7 cellular contexts compared by ENCODE assay signal in genomic region chr5:157570801-157571200, GRCh38. TPM values are rescaled to one million over a fixed set of nuclear protein-coding genes. Genes with fewer than 3 reads are reported as not detected.
DNase-seq lines count a peak whose midpoint lies in the region; ATAC-seq and TF ChIP-seq lines count a peak whose summit lies in the region.

No MANE protein-coding gene starts in this region.

- BruUV-seq in A673 (replicated peaks; lab: Mats Ljungman, UMichigan), result no TSS peak

- CTCF ChIA-PET in A673 (lab: Charles Lee), result no interaction called here

- H3K9ac ChIP-seq in rectal smooth muscle tissue (ENCODE audit: low read length), result no peak overlapping the region

- POLR2A ChIA-PET in A673 (lab: Charles Lee; ENCODE audit: low non-redundant PET), result no interaction called here

- peak overlapping the region; percentile 94 for H3K4me3 Mint-ChIP-seq in activated T-helper 2 cell treated with anti-CD3 and anti-CD28 coated beads, Interferon-gamma antibody, Interleukin-2, Interleukin-4, amounts not matched to agents 10 μg/mL and 5 μg/mL and 100 μg/mL, durations not matched to agents 14 hours and 24 hours and 36 hours (ENCODE audit: low read depth)

- H3K27me3 Mint-ChIP-seq in activated T-helper 2 cell treated with anti-CD3 and anti-CD28 coated beads, Interferon-gamma antibody, Interleukin-2, Interleukin-4, amounts not matched to agents 10 μg/mL and 5 μg/mL and 100 μg/mL, durations not matched to agents 14 hours and 24 hours and 36 hours (ENCODE audit: low read depth), result no peaks in the 10 kb centered on the region

- H3K4me1 ChIP-seq in rectal smooth muscle tissue (ENCODE audit: control insufficient read depth, insufficient read depth, low read length), result peaks cover 21% of the 10 kb centered on the region
- no peaks in the 10 kb centered on the region for H3K4me1 ChIP-seq in A673 (ENCODE audit: insufficient read depth, low read length, poor library complexity, severe bottlenecking)

- no peak overlapping the region for H3K4me3 ChIP-seq in rectal smooth muscle tissue (ENCODE audit: low read length)
- H3K4me3 ChIP-seq in A673 (ENCODE audit: low read depth, low read length, poor library complexity, severe bottlenecking), result no peak overlapping the region

- H3K27ac ChIP-seq in rectal smooth muscle tissue (ENCODE audit: low read depth, low read length) (peak overlapping the region; percentile 72), A673 (ENCODE audit: low read depth, low read length, poor library complexity, severe bottlenecking) (no peak overlapping the region)

- H3K9me3 ChIP-seq in A673 (ENCODE audit: low read depth, low read length, poor library complexity, severe bottlenecking), result no peaks in the 10 kb centered on the region

- H3K36me3 ChIP-seq in rectal smooth muscle tissue (ENCODE audit: control insufficient read depth, insufficient read depth, low read length) (no peaks in the 10 kb centered on the region), A673 (ENCODE audit: insufficient read depth, low read length, poor library complexity, severe bottlenecking) (no peaks in the 10 kb centered on the region)

- intact Hi-C loops in activated T-helper 2 cell treated with anti-CD3 and anti-CD28 coated beads, Interferon-gamma antibody, Interleukin-2, Interleukin-4, amounts not matched to agents 10 μg/mL and 5 μg/mL and 100 μg/mL, durations not matched to agents 14 hours and 24 hours and 36 hours (cut with micrococcal nuclease), result loop anchor here (1.0 kb wide), 2 partner anchors 12 to 30 kb away; no protein-coding TSS in a partner anchor
- intact Hi-C loops in A673 (cut with micrococcal nuclease; ENCODE audit: unreplicated experiment), result no loop called here

- peaks cover 86% of the 10 kb centered on the region for H3K36me3 Mint-ChIP-seq in activated T-helper 2 cell treated with anti-CD3 and anti-CD28 coated beads, Interferon-gamma antibody, Interleukin-2, Interleukin-4, amounts not matched to agents 10 μg/mL and 5 μg/mL and 100 μg/mL, durations not matched to agents 14 hours and 24 hours and 36 hours (ENCODE audit: low read depth)

- ATAC-seq in GM19035 (IDR thresholded peaks at IDR 0.05; ENCODE audit: unreplicated experiment), result peak; percentile 4
- peak; percentile 8 for ATAC-seq in HG02884 (IDR thresholded peaks at IDR 0.05; ENCODE audit: unreplicated experiment)

- peaks cover 57% of the 10 kb centered on the region for H3K4me1 Mint-ChIP-seq in activated T-helper 2 cell treated with anti-CD3 and anti-CD28 coated beads, Interferon-gamma antibody, Interleukin-2, Interleukin-4, amounts not matched to agents 10 μg/mL and 5 μg/mL and 100 μg/mL, durations not matched to agents 14 hours and 24 hours and 36 hours (ENCODE audit: low read depth)

- no peaks in the 10 kb centered on the region for H3K9me3 Mint-ChIP-seq in activated T-helper 2 cell treated with anti-CD3 and anti-CD28 coated beads, Interferon-gamma antibody, Interleukin-2, Interleukin-4, amounts not matched to agents 10 μg/mL and 5 μg/mL and 100 μg/mL, durations not matched to agents 14 hours and 24 hours and 36 hours

- no peak for DNase-seq in activated T-helper 2 cell treated with anti-CD3 and anti-CD28 coated beads, Interferon-gamma antibody, Interleukin-2, Interleukin-4, amounts not matched to agents 10 μg/mL and 5 μg/mL and 100 μg/mL, durations not matched to agents 14 hours and 24 hours and 36 hours (ENCODE audit: low spot score)
- DNase-seq in effector CD4-positive, alpha-beta T cell, result no peak
- DNase-seq in NCI-H226, result no peak
- no peak for DNase-seq in A673 (ENCODE audit: low spot score)

- H3K27me3 ChIP-seq in rectal smooth muscle tissue (ENCODE audit: control insufficient read depth, insufficient read depth, low read length), result no peaks in the 10 kb centered on the region
- peaks cover 14% of the 10 kb centered on the region for H3K27me3 ChIP-seq in A673 (replicated peaks; ENCODE audit: insufficient read depth, low read depth, low read length, poor library complexity)

- H3K27ac Mint-ChIP-seq in activated T-helper 2 cell treated with anti-CD3 and anti-CD28 coated beads, Interferon-gamma antibody, Interleukin-2, Interleukin-4, amounts not matched to agents 10 μg/mL and 5 μg/mL and 100 μg/mL, durations not matched to agents 14 hours and 24 hours and 36 hours, result peak overlapping the region; percentile 81

- TF ChIP-seq CTCF in A673 (conservative IDR thresholded peaks at IDR 0.05; ENCODE audit: low read depth, low read length), result no peak

RNA-seq across cellular contexts. Expression of gene ADAM19, which starts 4.8 kb away (rescaled TPM):
- 229 and 237 TPM in 2 replicates for total RNA-seq in activated T-helper 2 cell treated with anti-CD3 and anti-CD28 coated beads, Interferon-gamma antibody, Interleukin-2, Interleukin-4, amounts not matched to agents 10 μg/mL and 5 μg/mL and 100 μg/mL, durations not matched to agents 14 hours and 24 hours and 36 hours
- 1.7 and 2.3 TPM in 2 replicates for total RNA-seq in A673 (2021)

Comparison
In these comparisons a context has a peak if more than half of its experiments do, and no peak if none do; other contexts are left out.
1. RNA of gene ADAM19, which starts 4.8 kb away (total RNA-seq): 229 to 237 TPM in activated T-helper 2 cell treated with anti-CD3 and anti-CD28 coated beads, Interferon-gamma antibody, Interleukin-2, Interleukin-4, amounts not matched to agents 10 μg/mL and 5 μg/mL and 100 μg/mL, durations not matched to agents 14 hours and 24 hours and 36 hours; 1.7 to 2.3 TPM in A673; every median in the first group is over 10 times any median in the second.